8 cellular contexts compared by ENCODE assay signal in genomic region chr19:4867534-4868285, GRCh38. TPM values are rescaled to one million over a fixed set of nuclear protein-coding genes. Genes with fewer than 3 reads are reported as not detected.
A peak's percentile ranks its signal among the peaks of the same experiment; 100 is the strongest.
DNase-seq lines count a peak whose midpoint lies in the region; ATAC-seq, FAIRE-seq and TF ChIP-seq lines count a peak whose summit lies in the region.

PLIN3 (minus strand) TSS chr19:4867667; CDS start chr19:4861394, 6,273 bp downstream.

- no peak within 1 kb of the TSS for H2BK12ac ChIP-seq in H1 (ENCODE audit: low read depth, low read length)

- peak within 1 kb of the TSS; percentile 9 for H3K56ac ChIP-seq in H1 (replicated peaks; ENCODE audit: insufficient read length, low read depth, low read length)
- peak within 1 kb of the TSS; percentile 92 for H3K56ac ChIP-seq in mesendoderm (ENCODE audit: low read length)

- no peak for TF ChIP-seq EP300 in H1 (IDR thresholded peaks at IDR 0.05; ENCODE audit: borderline replicate concordance in 1 of 2, low read depth in 2 of 2, low read length in 2 of 2)

- H3K18ac ChIP-seq in H1 (ENCODE audit: extremely low read depth, low read length) (no peak within 1 kb of the TSS; the same call in 1 of the 2 replicates), mesendoderm (ENCODE audit: low read length) (peak within 1 kb of the TSS; percentile 55)

- H2BK5ac ChIP-seq in H1 (ENCODE audit: low read depth, low read length): peak within 1 kb of the TSS; percentile 27; the same call in 1 of the 2 replicates
- no peak within 1 kb of the TSS for H2BK5ac ChIP-seq in mesendoderm (ENCODE audit: low read length)

- H3K23ac ChIP-seq in H1 (ENCODE audit: insufficient read length) (no peak within 1 kb of the TSS), mesendoderm (ENCODE audit: low read length) (no peak within 1 kb of the TSS)

- POLR2A ChIA-PET in H1 (lab: Charles Lee; ENCODE audit: partially characterized antibody): interaction anchor here (0.5 to 1.6 kb wide), 8 partner anchors 9 to 119 kb away, joined by 3 to 4 read pairs (median 4); no protein-coding TSS in a partner anchor

- 7% methylated on average over 28 of the region's 46 CpGs; no CpG with 5 or more reads in 1 of the 2 experiments for WGBS in H1 (ENCODE audit: extremely low coverage in 1 of 2, insufficient coverage in 1 of 2, insufficient read length in 1 of 2, insufficient replicate concordance in 2 of 2, low coverage in 1 of 2, low lambda C conversion rate in 2 of 2, missing lambda C conversion rate in 1 of 2), 2 experiments
- no CpG with 5 or more reads among the region's 46 CpGs for WGBS in mesendoderm (ENCODE audit: extremely low coverage, insufficient coverage, low lambda C conversion rate)

- H2AK5ac ChIP-seq in H1 (ENCODE audit: low read depth, low read length): no peak within 1 kb of the TSS
- no peak within 1 kb of the TSS for H2AK5ac ChIP-seq in mesendoderm (ENCODE audit: low read length)

- peak within 1 kb of the TSS; percentile 46 for H3K27ac ChIP-seq in H1 (ENCODE audit: low read depth, low read length)
- H3K27ac ChIP-seq in mesendoderm (ENCODE audit: low read depth, low read length): peak within 1 kb of the TSS; percentile 1

- H3K79me2 ChIP-seq in H1 (ENCODE audit: control insufficient read depth in 1 of 2, insufficient read depth in 2 of 2, low read length in 2 of 2) (peaks cover 0 to 6% of the 10 kb centered on the region in 2 experiments; a peak in 2 of 4 replicates), mesendoderm (ENCODE audit: control insufficient read depth, insufficient read depth, low read length) (peaks cover 6% of the 10 kb centered on the region)

- no peaks in the 10 kb centered on the region; the same call in 1 of the 2 replicates for H3K23me2 ChIP-seq in H1 (ENCODE audit: low read depth, low read length)

- DNase-seq in NT2/D1 (ENCODE audit: low read depth, low spot score) (peak; percentile 94), H1 (ENCODE audit: low read depth in 1 of 2, low spot score in 2 of 2) (peak; percentile 81 to 99), mesendoderm (peak; percentile 95)
- DNase-seq in activated CD8-positive, alpha-beta memory T cell treated with anti-CD3 and anti-CD28 coated beads for 48 hours (ENCODE audit: low read depth in 2 of 3, low spot score in 2 of 3): peak; percentile 82 to 95 (median 92)
- peak; percentile 74 for DNase-seq in stimulated activated CD8-positive, alpha-beta memory T cell treated with anti-CD3 and anti-CD28 coated beads, Interleukin-12 subunit alpha, Interleukin-12 subunit beta, amount 100 ng/mL, for 24 hours (ENCODE audit: extremely low read depth)

- no peak within 1 kb of the TSS for H3K14ac ChIP-seq in H1 (ENCODE audit: insufficient read length)

- peaks cover 0 to 7% of the 10 kb centered on the region in 2 experiments for H4K20me1 ChIP-seq in H1 (replicated peaks in 1 of 2; ENCODE audit: control insufficient read depth in 1 of 2, insufficient read depth in 2 of 2, low read length in 2 of 2)

- CTCF ChIA-PET in H1 (lab: Charles Lee; ENCODE audit: partially characterized antibody): interaction anchor here (0.8 to 5.1 kb wide), 12 partner anchors 8 to 164 kb away, joined by 3 to 44 read pairs (median 5); no protein-coding TSS in a partner anchor

- no peak for TF ChIP-seq POLR2A in H1 (IDR thresholded peaks at IDR 0.05; ENCODE audit: control extremely low read depth in 1 of 2, low read depth in 2 of 2, low read length in 2 of 2)

- peaks cover 3% of the 10 kb centered on the region; the same call in 1 of the 2 replicates for H3K79me1 ChIP-seq in H1 (ENCODE audit: low read depth, low read length)
- H3K79me1 ChIP-seq in mesendoderm (ENCODE audit: low read length): peaks cover 7% of the 10 kb centered on the region

- H3K9ac ChIP-seq in NT2/D1 (ENCODE audit: insufficient read length, low read depth): peak within 1 kb of the TSS; percentile 87
- peak within 1 kb of the TSS in 3 of 4 experiments; percentile 20 to 58 (median 31); a peak in 3 of 7 replicates for H3K9ac ChIP-seq in H1 (replicated peaks in 1 of 4; ENCODE audit: extremely low read depth in 1 of 4, low read depth in 3 of 4, low read length in 3 of 4)
- peak within 1 kb of the TSS; percentile 88 for H3K9ac ChIP-seq in mesendoderm (ENCODE audit: low read length)

- no peak within 1 kb of the TSS for H2BK20ac ChIP-seq in H1 (ENCODE audit: low read length)

- H3K4me1 ChIP-seq in NT2/D1 (ENCODE audit: insufficient read depth, insufficient read length) (peaks cover 7% of the 10 kb centered on the region), H1 (replicated peaks in 1 of 4; ENCODE audit: control insufficient read depth in 3 of 4, insufficient read depth in 4 of 4, low read length in 3 of 4) (peaks cover 0 to 5% (median 2%) of the 10 kb centered on the region in 4 experiments; a peak in 3 of 7 replicates), mesendoderm (ENCODE audit: control insufficient read depth, low read depth, low read length) (peaks cover 4% of the 10 kb centered on the region)

- H3K4ac ChIP-seq in H1 (replicated peaks; ENCODE audit: insufficient read length, low read depth, low read length) (no peak within 1 kb of the TSS), mesendoderm (ENCODE audit: low read depth, low read length) (peak within 1 kb of the TSS; percentile 58)

- TF ChIP-seq RAD21 in H1 (IDR thresholded peaks at IDR 0.05 in 1 of 2, conservative IDR thresholded peaks at IDR 0.05 in 1 of 2; ENCODE audit: low read depth in 2 of 2, low read length in 2 of 2): no peak

- H3K4me3 ChIP-seq in NT2/D1 (ENCODE audit: insufficient read length, low read depth) (peak within 1 kb of the TSS; percentile 83), H1 (ENCODE audit: extremely low read depth in 1 of 4, insufficient read depth in 2 of 4, low read depth in 3 of 4, low read length in 4 of 4) (peak within 1 kb of the TSS; percentile 77 to 98 (median 84)), mesendoderm (ENCODE audit: low read length) (peak within 1 kb of the TSS; percentile 96)

- peaks cover 13% of the 10 kb centered on the region for H3K36me3 ChIP-seq in NT2/D1 (ENCODE audit: insufficient read depth, insufficient read length, low read length)
- no peaks in the 10 kb centered on the region for H3K36me3 ChIP-seq in H1 (ENCODE audit: control insufficient read depth in 2 of 4, insufficient read depth in 4 of 4, low read length in 3 of 4)
- no peaks in the 10 kb centered on the region for H3K36me3 ChIP-seq in mesendoderm (ENCODE audit: control insufficient read depth, insufficient read depth, low read length)

- H3K9me3 ChIP-seq in NT2/D1 (ENCODE audit: insufficient read depth, low read length): no peaks in the 10 kb centered on the region
- H3K9me3 ChIP-seq in H1 (ENCODE audit: insufficient read depth in 2 of 2, low read depth in 1 of 2, low read length in 1 of 2): no peaks in the 10 kb centered on the region

- ATAC-seq in GM18502 (IDR thresholded peaks at IDR 0.05; ENCODE audit: poor library complexity, unreplicated experiment) (peak; percentile 73), HG03066 (IDR thresholded peaks at IDR 0.05; ENCODE audit: low read depth, unreplicated experiment) (peak; percentile 53)

- no peak within 1 kb of the TSS for H4K91ac ChIP-seq in H1 (replicated peaks; ENCODE audit: insufficient read length, low read length)

- H2BK120ac ChIP-seq in H1 (replicated peaks; ENCODE audit: low read depth, low read length) (no peak within 1 kb of the TSS), mesendoderm (ENCODE audit: low read depth, low read length) (peak within 1 kb of the TSS; percentile 1)

- peak within 1 kb of the TSS; percentile 66 to 91 for H3K4me2 ChIP-seq in H1 (ENCODE audit: insufficient read depth in 1 of 2, low read depth in 2 of 2, low read length in 2 of 2)
- peak within 1 kb of the TSS; percentile 92 for H3K4me2 ChIP-seq in mesendoderm (ENCODE audit: low read length)

- H4K8ac ChIP-seq in H1 (ENCODE audit: extremely low read depth, insufficient read depth, low read length): peak within 1 kb of the TSS; percentile 64
- no peak within 1 kb of the TSS for H4K8ac ChIP-seq in mesendoderm (ENCODE audit: low read depth, low read length)

- H2AFZ ChIP-seq in H1 (ENCODE audit: low read length): peak within 1 kb of the TSS; percentile 61; the same call in 1 of the 2 replicates

- H3K27me3 ChIP-seq in NT2/D1 (ENCODE audit: insufficient read depth, insufficient read length) (no peaks in the 10 kb centered on the region), H1 (replicated peaks in 1 of 4; ENCODE audit: control insufficient read depth in 3 of 4, extremely low read depth in 1 of 4, insufficient read depth in 3 of 4, low read length in 3 of 4) (no peaks in the 10 kb centered on the region), mesendoderm (ENCODE audit: insufficient read depth, low read length, poor library complexity) (no peaks in the 10 kb centered on the region)

- no peak within 1 kb of the TSS for H2BK15ac ChIP-seq in H1 (ENCODE audit: low read length)
- no peak within 1 kb of the TSS for H2BK15ac ChIP-seq in mesendoderm (replicated peaks; ENCODE audit: low read depth)

- H4K5ac ChIP-seq in H1 (ENCODE audit: insufficient read length, low read depth, low read length) (peak within 1 kb of the TSS; percentile 75), mesendoderm (ENCODE audit: low read length) (no peak within 1 kb of the TSS)

- FAIRE-seq in A204.1 (lab: Jason Lieb, UNC) (peak; percentile 67), H1 (lab: Jason Lieb, UNC) (no peak)

- TF ChIP-seq CTCF in H1 (IDR thresholded peaks at IDR 0.05; ENCODE audit: control extremely low read depth in 1 of 3, insufficient read depth in 1 of 3, low read depth in 1 of 3, low read length in 3 of 3): no peak

TF ChIP-seq in H1, 55 proteins besides CTCF, POLR2A, EP300 and RAD21 (continues in another document):
- TF ChIP-seq SP4 (IDR thresholded peaks at IDR 0.05; ENCODE audit: low read length) (0 out of 2 replicates have a peak, but pooled peaks have one; percentile 68), KDM1A (IDR thresholded peaks at IDR 0.05; ENCODE audit: borderline replicate concordance, low read length) (peak; percentile 98), SP1 (IDR thresholded peaks at IDR 0.05; ENCODE audit: low read depth, low read length) (peak; percentile 91), CREB1 (IDR thresholded peaks at IDR 0.05) (peak; percentile 42; the same call in 1 of the 2 replicates), POU5F1 (IDR thresholded peaks at IDR 0.05; ENCODE audit: low read depth, low read length) (no peak)

RNA-seq across cellular contexts. Expression of gene PLIN3, which starts in this region (rescaled TPM):
- 60.7 and 68.1 TPM in 2 replicates for total RNA-seq in H1 (2021; fragmentation: NEBNext Ultra II Directional; extraction: Animal tissue kit (Norgen Biotek cat#: 25700))
- 61.5 and 67.3 TPM in 2 replicates for polyA plus RNA-seq in H1 (2011; rRNA removed)
- 79.2 TPM for polyA plus RNA-seq in H1 (2011; cell fraction: cytosol; rRNA removed)
- polyA plus RNA-seq in H1 (2011; cell fraction: nucleus; rRNA removed): 43.4 TPM
- 35.1 to 58.7 TPM (median 50.1 TPM) in 4 replicates for polyA plus RNA-seq in H1 (2012, experiment 1 of 2)
- 56.8 TPM for polyA plus RNA-seq in H1 (2012, experiment 2 of 2)
- polyA plus RNA-seq in H1 (2013, experiment 1 of 2): 36.3 TPM
- 31.4 TPM for polyA plus RNA-seq in H1 (2013, experiment 2 of 2)
- polyA minus RNA-seq in H1 (2011; rRNA and poly(A)+ RNA removed): 32.7 and 48.3 TPM in 2 replicates
- 60.8 TPM for polyA minus RNA-seq in H1 (2011; cell fraction: cytosol; rRNA and poly(A)+ RNA removed)
- polyA minus RNA-seq in H1 (2011; cell fraction: nucleus; rRNA and poly(A)+ RNA removed): 36.9 TPM
- polyA plus RNA-seq in mesendoderm (2013, experiment 1 of 2): 27.5 TPM
- 28.8 TPM for polyA plus RNA-seq in mesendoderm (2013, experiment 2 of 2)

Comparison
In these comparisons a context has a peak if more than half of its experiments do, and no peak if none do; other contexts are left out.
1. Peak in every context shown above with its lines: DNase-seq, ATAC-seq, H3K4me3 ChIP-seq and H3K27ac ChIP-seq.
2. H3K9ac ChIP-seq: peak in every context shown above with its lines; median percentile 88 in mesendoderm; 87 in NT2/D1; 31 in H1.